Comparison of ENCODE assay signal across 15 cellular contexts in the genomic region with DNA sequence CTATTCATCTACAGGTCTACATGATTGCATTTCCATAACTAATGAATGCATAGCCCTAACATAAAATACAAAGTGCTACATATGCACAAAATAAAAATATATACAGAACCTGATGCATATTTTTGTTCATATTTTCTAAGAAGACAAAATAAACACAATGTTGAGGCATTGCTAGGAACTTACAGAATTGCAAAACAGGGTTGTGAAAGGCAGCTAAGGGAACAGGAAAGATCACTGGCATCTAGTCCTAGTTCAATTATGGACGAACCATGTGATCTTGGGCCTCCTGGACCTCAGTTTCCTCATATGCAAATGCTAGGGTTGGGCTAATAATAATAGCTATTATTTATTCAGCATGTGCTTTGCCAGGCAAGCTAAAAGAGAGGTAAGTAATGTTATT. TPM values are rescaled to one million over a fixed set of nuclear protein-coding genes. Genes with fewer than 3 reads are reported as not detected.
A peak's percentile ranks its signal among the peaks of the same experiment; 100 is the strongest.
DNase-seq lines count a peak whose midpoint lies in the region; ATAC-seq and TF ChIP-seq lines count a peak whose summit lies in the region.
"Had no signal": no experiment of that assay in that cellular context is flagged by ENCODE, and none has a peak within 500 bp of the region (broad histone marks: within the 10 kb centered on the region; RNA-seq: fewer than 3 reads in every experiment).

No MANE protein-coding gene starts in this region.

- no peak overlapping the region for H3K4me2 ChIP-seq in mesenchymal stem cell (ENCODE audit: low read length, poor library complexity, severe bottlenecking)

- H3K27ac Mint-ChIP-seq in WTC11: no peak overlapping the region
- H3K27ac Mint-ChIP-seq: CD4-positive, CD25-positive, alpha-beta regulatory T cell; CD8-positive, alpha-beta memory T cell; H9 had no signal

- H2BK120ac ChIP-seq in mesenchymal stem cell (ENCODE audit: low read depth, low read length): no peak overlapping the region

- H3K4me1 Mint-ChIP-seq in WTC11: no peaks in the 10 kb centered on the region
- H3K4me1 Mint-ChIP-seq: CD4-positive, CD25-positive, alpha-beta regulatory T cell; CD8-positive, alpha-beta memory T cell had no signal

- no peak overlapping the region for H2BK15ac ChIP-seq in mesenchymal stem cell (ENCODE audit: low read depth, poor library complexity, severe bottlenecking)

- H3K9me3 ChIP-seq in mesenchymal stem cell (ENCODE audit: control insufficient read depth, low read length): peaks cover 13% of the 10 kb centered on the region
- H3K9me3 ChIP-seq: BE2C had no signal

- H4K8ac ChIP-seq in mesenchymal stem cell (ENCODE audit: low read length): no peak overlapping the region

- no peaks in the 10 kb centered on the region for H3K79me1 ChIP-seq in mesenchymal stem cell (replicated peaks; ENCODE audit: low read length, poor library complexity, severe bottlenecking)

- POLR2A ChIA-PET in WTC11 (lab: Charles Lee): no interaction called here

- no peak overlapping the region for H3K4me3 Mint-ChIP-seq in WTC11
- H3K4me3 Mint-ChIP-seq: CD4-positive, CD25-positive, alpha-beta regulatory T cell; CD8-positive, alpha-beta memory T cell; H9 had no signal

- no peak overlapping the region for H3K4ac ChIP-seq in mesenchymal stem cell (ENCODE audit: low read depth in 1 of 2, low read length in 2 of 2)

- TF ChIP-seq CTCF in HL-60 (IDR thresholded peaks at IDR 0.05; ENCODE audit: insufficient read depth, low read length) (no peak), WTC11 (IDR thresholded peaks at IDR 0.05) (no peak)

- no peak overlapping the region for H4K91ac ChIP-seq in mesenchymal stem cell (ENCODE audit: low read length)

- DNase-seq in HL-60 (ENCODE audit: low read depth in 1 of 2, low spot score in 1 of 2) (peak in 1 of 2 experiments; percentile 26), amniotic epithelial cell (ENCODE audit: low read depth) (peak; percentile 34), fibroblast of gingiva (ENCODE audit: low read depth) (peak; percentile 64), mesenchymal stem cell (peak; percentile 33), WTC11 (ENCODE audit: low spot score) (no peak), DMS53 (lab: John Stamatoyannopoulos, UW) (no peak)
- DNase-seq: BE2C; C1 segment of cervical spinal cord; CD4-positive, CD25-positive, alpha-beta regulatory T cell; CD8-positive, alpha-beta memory T cell; COR-L47; DMS 273 treated with DMSO at 0.1 percent for 48 hours; H9 had no signal

- no peak overlapping the region for H2AK5ac ChIP-seq in mesenchymal stem cell (ENCODE audit: low read length, severe bottlenecking)

- peaks cover 14% of the 10 kb centered on the region for H3K9me3 Mint-ChIP-seq in WTC11

- H3K23ac ChIP-seq in mesenchymal stem cell (ENCODE audit: low read length in 2 of 2): no peak overlapping the region

- no peak overlapping the region for H3K9ac ChIP-seq in mesenchymal stem cell (ENCODE audit: low read length)

- no peak overlapping the region for H3K14ac ChIP-seq in mesenchymal stem cell (ENCODE audit: low read length in 2 of 2)

- ATAC-seq in GM18517 (IDR thresholded peaks at IDR 0.05; ENCODE audit: unreplicated experiment) (no peak), WTC11 (no peak)
- ATAC-seq: K562 had no signal

- H3K4me1 ChIP-seq in mesenchymal stem cell (ENCODE audit: control insufficient read depth, insufficient read depth, low read depth, low read length): no peaks in the 10 kb centered on the region
- H3K4me1 ChIP-seq: BE2C had no signal

- peaks cover 6% of the 10 kb centered on the region; the same call in 1 of the 2 replicates for H3K36me3 Mint-ChIP-seq in WTC11

- H2BK5ac ChIP-seq in mesenchymal stem cell (ENCODE audit: low read depth, low read length, poor library complexity, severe bottlenecking): no peak overlapping the region

- WGBS in mesenchymal stem cell: 69% methylated on average over 1 of the region's 1 CpG

- no peaks in the 10 kb centered on the region for H3K36me3 ChIP-seq in mesenchymal stem cell (ENCODE audit: control insufficient read depth in 1 of 2, insufficient read depth in 2 of 2, low read depth in 1 of 2, low read length in 2 of 2)
- H3K36me3 ChIP-seq: BE2C had no signal

- H3K27ac ChIP-seq in HL-60 (replicated peaks): peak overlapping the region; percentile 30; the same call in 1 of the 2 replicates
- no peak overlapping the region for H3K27ac ChIP-seq in mesenchymal stem cell (ENCODE audit: low read length, poor library complexity, severe bottlenecking)

- no peak overlapping the region for H3K18ac ChIP-seq in mesenchymal stem cell (ENCODE audit: low read depth in 1 of 2, low read length in 2 of 2)

- CTCF ChIA-PET in WTC11 (lab: Charles Lee): no interaction called here

- no peak overlapping the region for H2BK12ac ChIP-seq in mesenchymal stem cell (ENCODE audit: low read length in 2 of 2)

- H3K27me3 Mint-ChIP-seq in WTC11 (ENCODE audit: low read depth): no peaks in the 10 kb centered on the region

- H2AFZ ChIP-seq in mesenchymal stem cell (ENCODE audit: low read depth, low read length): no peak overlapping the region

- H3K4me3 ChIP-seq in HL-60 (replicated peaks; ENCODE audit: insufficient read depth, low read length): no peak overlapping the region
- no peak overlapping the region for H3K4me3 ChIP-seq in mesenchymal stem cell (ENCODE audit: insufficient read depth in 1 of 2, low read depth in 1 of 2, low read length in 2 of 2)
- H3K4me3 ChIP-seq: K562 had no signal

- H3K27me3 ChIP-seq in HL-60 (ENCODE audit: insufficient read depth, poor library complexity, severe bottlenecking): no peaks in the 10 kb centered on the region
- H3K27me3 ChIP-seq in mesenchymal stem cell (ENCODE audit: control insufficient read depth in 1 of 2, insufficient read depth in 1 of 2, low read length in 2 of 2): no peaks in the 10 kb centered on the region
- H3K27me3 ChIP-seq: BE2C had no signal

TF ChIP-seq in WTC11, 78 proteins besides CTCF, POLR2A, EP300 and RAD21 (continues in another document):
- TF ChIP-seq, protein P1, sequence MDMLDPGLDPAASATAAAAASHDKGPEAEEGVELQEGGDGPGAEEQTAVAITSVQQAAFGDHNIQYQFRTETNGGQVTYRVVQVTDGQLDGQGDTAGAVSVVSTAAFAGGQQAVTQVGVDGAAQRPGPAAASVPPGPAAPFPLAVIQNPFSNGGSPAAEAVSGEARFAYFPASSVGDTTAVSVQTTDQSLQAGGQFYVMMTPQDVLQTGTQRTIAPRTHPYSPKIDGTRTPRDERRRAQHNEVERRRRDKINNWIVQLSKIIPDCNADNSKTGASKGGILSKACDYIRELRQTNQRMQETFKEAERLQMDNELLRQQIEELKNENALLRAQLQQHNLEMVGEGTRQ (CRISPR knock-in tag; IDR thresholded peaks at IDR 0.05): no peak
- TF ChIP-seq JAZF1 (CRISPR knock-in tag; IDR thresholded peaks at IDR 0.05): no peak
- TF ChIP-seq, protein P2, sequence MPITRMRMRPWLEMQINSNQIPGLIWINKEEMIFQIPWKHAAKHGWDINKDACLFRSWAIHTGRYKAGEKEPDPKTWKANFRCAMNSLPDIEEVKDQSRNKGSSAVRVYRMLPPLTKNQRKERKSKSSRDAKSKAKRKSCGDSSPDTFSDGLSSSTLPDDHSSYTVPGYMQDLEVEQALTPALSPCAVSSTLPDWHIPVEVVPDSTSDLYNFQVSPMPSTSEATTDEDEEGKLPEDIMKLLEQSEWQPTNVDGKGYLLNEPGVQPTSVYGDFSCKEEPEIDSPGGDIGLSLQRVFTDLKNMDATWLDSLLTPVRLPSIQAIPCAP (CRISPR knock-in tag; IDR thresholded peaks at IDR 0.05): no peak
- TF ChIP-seq HMGA2 (CRISPR knock-in tag; IDR thresholded peaks at IDR 0.05): no peak
- TF ChIP-seq, protein P3, sequence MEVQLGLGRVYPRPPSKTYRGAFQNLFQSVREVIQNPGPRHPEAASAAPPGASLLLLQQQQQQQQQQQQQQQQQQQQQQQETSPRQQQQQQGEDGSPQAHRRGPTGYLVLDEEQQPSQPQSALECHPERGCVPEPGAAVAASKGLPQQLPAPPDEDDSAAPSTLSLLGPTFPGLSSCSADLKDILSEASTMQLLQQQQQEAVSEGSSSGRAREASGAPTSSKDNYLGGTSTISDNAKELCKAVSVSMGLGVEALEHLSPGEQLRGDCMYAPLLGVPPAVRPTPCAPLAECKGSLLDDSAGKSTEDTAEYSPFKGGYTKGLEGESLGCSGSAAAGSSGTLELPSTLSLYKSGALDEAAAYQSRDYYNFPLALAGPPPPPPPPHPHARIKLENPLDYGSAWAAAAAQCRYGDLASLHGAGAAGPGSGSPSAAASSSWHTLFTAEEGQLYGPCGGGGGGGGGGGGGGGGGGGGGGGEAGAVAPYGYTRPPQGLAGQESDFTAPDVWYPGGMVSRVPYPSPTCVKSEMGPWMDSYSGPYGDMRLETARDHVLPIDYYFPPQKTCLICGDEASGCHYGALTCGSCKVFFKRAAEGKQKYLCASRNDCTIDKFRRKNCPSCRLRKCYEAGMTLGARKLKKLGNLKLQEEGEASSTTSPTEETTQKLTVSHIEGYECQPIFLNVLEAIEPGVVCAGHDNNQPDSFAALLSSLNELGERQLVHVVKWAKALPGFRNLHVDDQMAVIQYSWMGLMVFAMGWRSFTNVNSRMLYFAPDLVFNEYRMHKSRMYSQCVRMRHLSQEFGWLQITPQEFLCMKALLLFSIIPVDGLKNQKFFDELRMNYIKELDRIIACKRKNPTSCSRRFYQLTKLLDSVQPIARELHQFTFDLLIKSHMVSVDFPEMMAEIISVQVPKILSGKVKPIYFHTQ (CRISPR knock-in tag; IDR thresholded peaks at IDR 0.05): no peak
- TF ChIP-seq EMX1 (CRISPR knock-in tag; IDR thresholded peaks at IDR 0.05): no peak
- no peak for TF ChIP-seq ZMAT4 (CRISPR knock-in tag; IDR thresholded peaks at IDR 0.05)
- TF ChIP-seq, protein P4, sequence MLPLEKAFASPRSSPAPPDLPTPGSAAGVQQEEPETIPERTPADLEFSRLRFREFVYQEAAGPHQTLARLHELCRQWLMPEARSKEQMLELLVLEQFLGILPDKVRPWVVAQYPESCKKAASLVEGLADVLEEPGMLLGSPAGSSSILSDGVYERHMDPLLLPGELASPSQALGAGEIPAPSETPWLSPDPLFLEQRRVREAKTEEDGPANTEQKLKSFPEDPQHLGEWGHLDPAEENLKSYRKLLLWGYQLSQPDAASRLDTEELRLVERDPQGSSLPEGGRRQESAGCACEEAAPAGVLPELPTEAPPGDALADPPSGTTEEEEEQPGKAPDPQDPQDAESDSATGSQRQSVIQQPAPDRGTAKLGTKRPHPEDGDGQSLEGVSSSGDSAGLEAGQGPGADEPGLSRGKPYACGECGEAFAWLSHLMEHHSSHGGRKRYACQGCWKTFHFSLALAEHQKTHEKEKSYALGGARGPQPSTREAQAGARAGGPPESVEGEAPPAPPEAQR (CRISPR knock-in tag; IDR thresholded peaks at IDR 0.05): no peak

RNA-seq across cellular contexts. Expression of gene NCEH1, which starts 15.5 kb away (rescaled TPM):
- 13.5 TPM for polyA plus RNA-seq in mesenchymal stem cell (2013, experiment 1 of 2)
- polyA plus RNA-seq in mesenchymal stem cell (2013, experiment 2 of 2): 13.3 TPM
- total RNA-seq in WTC11 (2021): 2.6 to 4.5 TPM (median 3.3 TPM) in 3 replicates

RNA-seq across cellular contexts. Expression of gene ECT2, which starts 24.2 kb away (rescaled TPM):
- 12.9 TPM for polyA plus RNA-seq in mesenchymal stem cell (2013, experiment 1 of 2)
- 13.6 TPM for polyA plus RNA-seq in mesenchymal stem cell (2013, experiment 2 of 2)
- total RNA-seq in WTC11 (2021): 80.9 to 97.7 TPM (median 84.3 TPM) in 3 replicates

Comparison
In these comparisons a context has a peak if more than half of its experiments do, and no peak if none do; other contexts are left out.
1. DNase-seq: peak in amniotic epithelial cell (single experiment), fibroblast of gingiva (single experiment) and mesenchymal stem cell (single experiment); none in WTC11 (single experiment) and DMS53 (single experiment).